ENCODE assay signal across 8 cellular contexts in genomic region chr20:52191132-52191435, GRCh38. TPM values are rescaled to one million over a fixed set of nuclear protein-coding genes. Genes with fewer than 3 reads are reported as not detected.
DNase-seq lines count a peak whose midpoint lies in the region; ATAC-seq and TF ChIP-seq lines count a peak whose summit lies in the region.

No MANE protein-coding gene starts in this region.

- H3K36me3 ChIP-seq in osteoblast (ENCODE audit: insufficient read depth, low read length) = peaks cover 4% of the 10 kb centered on the region

- H3K9me3 Mint-ChIP-seq in activated CD4-positive, alpha-beta T cell treated with anti-CD3 and anti-CD28 coated beads, Interleukin-2, amount 10 ng/mL, durations not matched to agents 24 days and 14 days = no peaks in the 10 kb centered on the region

- peak overlapping the region; percentile 98 for H2AFZ ChIP-seq in osteoblast (ENCODE audit: low read length)

- H3K27me3 ChIP-seq in osteoblast (ENCODE audit: insufficient read depth, low read length) = no peaks in the 10 kb centered on the region

- H3K27ac Mint-ChIP-seq in activated CD4-positive, alpha-beta T cell treated with anti-CD3 and anti-CD28 coated beads, Interleukin-2, amount 10 ng/mL, durations not matched to agents 24 days and 14 days = peak overlapping the region; percentile 89

- intact Hi-C loops in activated CD4-positive, alpha-beta T cell treated with anti-CD3 and anti-CD28 coated beads, Interleukin-2, amount 10 ng/mL, durations not matched to agents 24 days and 14 days (cut with micrococcal nuclease) = loop anchor here (5.0 kb wide), 1 partner anchor 1741 kb away; no protein-coding TSS in a partner anchor

- ATAC-seq in HG03039 (IDR thresholded peaks at IDR 0.05; ENCODE audit: unreplicated experiment) = peak; percentile 29

- H3K4me3 ChIP-seq in osteoblast (ENCODE audit: insufficient read depth, low read length) = peak overlapping the region; percentile 96

- DNase-seq in activated CD4-positive, alpha-beta T cell treated with anti-CD3 and anti-CD28 coated beads, Interleukin-2, amount 10 ng/mL, durations not matched to agents 24 days and 14 days = no peak
- DNase-seq in activated CD4-positive, alpha-beta T cell treated with anti-CD3 and anti-CD28 coated beads for 1 hour = no peak
- peak; percentile 9 for DNase-seq in fibroblast of the conjunctiva (ENCODE audit: low read depth)
- DNase-seq in osteoblast (ENCODE audit: insufficient read length, low spot score, missing footprints) = no peak
- no peak for DNase-seq in NOMO-1 (lab: John Stamatoyannopoulos, UW; ENCODE audit: unreplicated experiment in 2 of 2)
- DNase-seq in OCI-M1 (lab: John Stamatoyannopoulos, UW) = no peak

- peaks cover 9% of the 10 kb centered on the region for H3K4me1 Mint-ChIP-seq in activated CD4-positive, alpha-beta T cell treated with anti-CD3 and anti-CD28 coated beads, Interleukin-2, amount 10 ng/mL, durations not matched to agents 24 days and 14 days

- H3K9me3 ChIP-seq in osteoblast (ENCODE audit: low read depth, low read length) = no peaks in the 10 kb centered on the region

- H3K36me3 Mint-ChIP-seq in activated CD4-positive, alpha-beta T cell treated with anti-CD3 and anti-CD28 coated beads, Interleukin-2, amount 10 ng/mL, durations not matched to agents 24 days and 14 days (ENCODE audit: low read depth) = peaks cover 8% of the 10 kb centered on the region

- H3K27me3 Mint-ChIP-seq in activated CD4-positive, alpha-beta T cell treated with anti-CD3 and anti-CD28 coated beads, Interleukin-2, amount 10 ng/mL, durations not matched to agents 24 days and 14 days = no peaks in the 10 kb centered on the region

- H3K4me2 ChIP-seq in osteoblast (ENCODE audit: insufficient read depth, low read length) = peak overlapping the region; percentile 100

- peaks cover 23% of the 10 kb centered on the region for H3K79me2 ChIP-seq in osteoblast (ENCODE audit: insufficient read depth, low read length)

- peaks cover 15% of the 10 kb centered on the region for H4K20me1 ChIP-seq in osteoblast (ENCODE audit: insufficient read depth, low read length)

- H3K4me3 Mint-ChIP-seq in activated CD4-positive, alpha-beta T cell treated with anti-CD3 and anti-CD28 coated beads, Interleukin-2, amount 10 ng/mL, durations not matched to agents 24 days and 14 days = peak overlapping the region; percentile 95

- H3K27ac ChIP-seq in VCaP = peak overlapping the region; percentile 97
- H3K27ac ChIP-seq in osteoblast (ENCODE audit: low read depth, low read length) = peak overlapping the region; percentile 56

- peaks cover 8% of the 10 kb centered on the region for H3K4me1 ChIP-seq in osteoblast (ENCODE audit: insufficient read depth, low read length)

- TF ChIP-seq CTCF in VCaP (conservative IDR thresholded peaks at IDR 0.05) = no peak
- TF ChIP-seq CTCF in osteoblast (IDR thresholded peaks at IDR 0.05; ENCODE audit: extremely low read depth, low read depth, low read length) = no peak

RNA-seq across cellular contexts. Expression of gene ZFP64, which starts 0.5 kb away (rescaled TPM):
- 12.6 and 12.8 TPM in 2 replicates for total RNA-seq in activated CD4-positive, alpha-beta T cell treated with anti-CD3 and anti-CD28 coated beads, Interleukin-2, amount 10 ng/mL, durations not matched to agents 24 days and 14 days
- 30.4 and 33.3 TPM in 2 replicates for total RNA-seq in osteoblast
